In genomic region chr19:45667620-45668341, GRCh38 we compare ENCODE assay signal across 8 cellular contexts. TPM values are rescaled to one million over a fixed set of nuclear protein-coding genes. Genes with fewer than 3 reads are reported as not detected.
DNase-seq lines count a peak whose midpoint lies in the region; ATAC-seq, FAIRE-seq and TF ChIP-seq lines count a peak whose summit lies in the region.

GIPR (plus strand) TSS chr19:45668221; CDS start chr19:45669521, 1,300 bp downstream.

- DNase-seq in A549 (ENCODE audit: low read depth in 1 of 2, low spot score in 1 of 2) (peak; percentile 86 to 88), OCI-M1 (lab: John Stamatoyannopoulos, UW) (peak; percentile 77), fibroblast of villous mesenchyme (ENCODE audit: low read depth) (no peak), trophoblast cell (peak; percentile 86), NCI-H524 treated with DMSO at 0.1 percent for 48 hours (lab: John Stamatoyannopoulos, UW) (no peak), DMS153 (lab: John Stamatoyannopoulos, UW) (no peak)
- peak; percentile 42 for DNase-seq in activated T-cell treated with anti-CD3 and anti-CD28 coated beads, Interleukin-2, amount 50 U/mL, for 4 hours

- no peak for TF ChIP-seq CTCF in A549 (IDR thresholded peaks at IDR 0.05)
- TF ChIP-seq CTCF in fibroblast of villous mesenchyme (IDR thresholded peaks at IDR 0.05; ENCODE audit: insufficient read depth, low read depth, low read length) = no peak

- H3K4me2 ChIP-seq in A549 (peak within 1 kb of the TSS; percentile 100), trophoblast cell (ENCODE audit: low read length) (peak within 1 kb of the TSS; percentile 44)

- H3K4me3 ChIP-seq in A549 (peak within 1 kb of the TSS; percentile 46), fibroblast of villous mesenchyme (ENCODE audit: low read depth, low read length) (peak within 1 kb of the TSS; percentile 67), trophoblast cell (ENCODE audit: low read depth, low read length) (no peak within 1 kb of the TSS)

- H2BK120ac ChIP-seq in trophoblast cell (ENCODE audit: insufficient read depth, low read length, poor library complexity) = no peak within 1 kb of the TSS

- no peaks in the 10 kb centered on the region for H3K9me3 Mint-ChIP-seq in activated T-cell treated with anti-CD3 and anti-CD28 coated beads, Interleukin-2, amount 50 U/mL, for 4 hours

- peak; percentile 60 to 67 for ATAC-seq in A549
- ATAC-seq in activated T-cell treated with anti-CD3 and anti-CD28 coated beads, Interleukin-2, amount 50 U/mL, for 4 hours = peak; percentile 92 to 94

- peak within 1 kb of the TSS; percentile 24 for H2AFZ ChIP-seq in trophoblast cell (ENCODE audit: insufficient read depth, low read length, poor library complexity)

- peak within 1 kb of the TSS; percentile 65 to 81 for H3K27ac ChIP-seq in A549
- H3K27ac ChIP-seq in trophoblast cell (ENCODE audit: low read depth, low read length) = no peak within 1 kb of the TSS

- no peak for TF ChIP-seq POLR2A in A549 (IDR thresholded peaks at IDR 0.05; ENCODE audit: low read length)
- TF ChIP-seq POLR2A in GM19099 (IDR thresholded peaks at IDR 0.05; ENCODE audit: extremely low read depth, insufficient read length, low read depth) = peak; percentile 68

- H4K8ac ChIP-seq in trophoblast cell (ENCODE audit: low read depth, low read length) = peak within 1 kb of the TSS; percentile 11

- POLR2A ChIA-PET in A549 (lab: Yijun Ruan, JAX) = no interaction called here

- FAIRE-seq in A549 (lab: Jason Lieb, UNC) = no peak

- H3K18ac ChIP-seq in trophoblast cell (ENCODE audit: low read length) = no peak within 1 kb of the TSS

- peaks cover 2% of the 10 kb centered on the region for H3K79me1 ChIP-seq in trophoblast cell (ENCODE audit: low read length)

- peaks cover 16% of the 10 kb centered on the region for H3K27me3 ChIP-seq in trophoblast cell (ENCODE audit: insufficient read depth, low read length)

- H2AK5ac ChIP-seq in trophoblast cell (ENCODE audit: low read length) = peak within 1 kb of the TSS; percentile 11

- peak within 1 kb of the TSS; percentile 18 for H3K9ac ChIP-seq in trophoblast cell (ENCODE audit: low read length)

- no peak for TF ChIP-seq RAD21 in A549 (conservative IDR thresholded peaks at IDR 0.05 in 1 of 2, IDR thresholded peaks at IDR 0.05 in 1 of 2)

- no peaks in the 10 kb centered on the region for H3K36me3 Mint-ChIP-seq in activated T-cell treated with anti-CD3 and anti-CD28 coated beads, Interleukin-2, amount 50 U/mL, for 4 hours (ENCODE audit: insufficient read depth)

- no peak within 1 kb of the TSS for H3K4ac ChIP-seq in trophoblast cell (ENCODE audit: low read depth, low read length)

- H3K4me1 ChIP-seq in A549 = peaks cover 27% of the 10 kb centered on the region
- H3K4me1 ChIP-seq in trophoblast cell (ENCODE audit: control insufficient read depth in 1 of 2, insufficient read depth in 2 of 2, low read length in 2 of 2) = peaks cover 11 to 13% of the 10 kb centered on the region in 2 experiments

- no peak within 1 kb of the TSS for H4K12ac ChIP-seq in trophoblast cell (ENCODE audit: low read depth, low read length)

- H3K14ac ChIP-seq in trophoblast cell (ENCODE audit: low read length) = no peak within 1 kb of the TSS

- H2BK5ac ChIP-seq in trophoblast cell (ENCODE audit: low read depth, low read length, poor library complexity) = no peak within 1 kb of the TSS

- H2BK12ac ChIP-seq in trophoblast cell (ENCODE audit: low read length) = no peak within 1 kb of the TSS

- TF ChIP-seq EP300 in A549 (IDR thresholded peaks at IDR 0.05) = no peak

- peak within 1 kb of the TSS; percentile 14 for H3K23ac ChIP-seq in trophoblast cell (ENCODE audit: low read length)

- H4K91ac ChIP-seq in trophoblast cell (ENCODE audit: low read depth, low read length) = no peak within 1 kb of the TSS

- CTCF ChIA-PET in A549 (lab: Yijun Ruan, JAX) = interaction anchor here (1.6 to 9.3 kb wide), 8 partner anchors 10 to 61 kb away, joined by 4 to 90 read pairs (median 8); no protein-coding TSS in a partner anchor

- no peaks in the 10 kb centered on the region for H3K36me3 ChIP-seq in trophoblast cell (ENCODE audit: control insufficient read depth in 1 of 2, insufficient read depth in 2 of 2, low read length in 2 of 2)

- H3K9me3 ChIP-seq in A549 (no peaks in the 10 kb centered on the region), trophoblast cell (ENCODE audit: insufficient read depth, low read depth, low read length) (peaks cover 8% of the 10 kb centered on the region)

- peaks cover 21% of the 10 kb centered on the region for H3K27me3 Mint-ChIP-seq in activated T-cell treated with anti-CD3 and anti-CD28 coated beads, Interleukin-2, amount 50 U/mL, for 4 hours (ENCODE audit: low read depth)

- 12% methylated on average over 10 of the region's 15 CpGs for WGBS in A549 (ENCODE audit: missing lambda C conversion rate)
- no CpG with 5 or more reads among the region's 15 CpGs for WGBS in trophoblast cell (ENCODE audit: extremely low coverage, insufficient coverage, insufficient read length)

- peak within 1 kb of the TSS; percentile 80 for H3K4me3 Mint-ChIP-seq in activated T-cell treated with anti-CD3 and anti-CD28 coated beads, Interleukin-2, amount 50 U/mL, for 4 hours

- H3K4me1 Mint-ChIP-seq in activated T-cell treated with anti-CD3 and anti-CD28 coated beads, Interleukin-2, amount 50 U/mL, for 4 hours (ENCODE audit: low read depth) = peaks cover 32% of the 10 kb centered on the region

- no peaks in the 10 kb centered on the region for H3K79me2 ChIP-seq in trophoblast cell (ENCODE audit: control insufficient read depth, insufficient read depth, low read length, poor library complexity)

TF ChIP-seq in A549, 52 proteins besides CTCF, POLR2A, EP300 and RAD21:
- TF ChIP-seq HDAC2 (IDR thresholded peaks at IDR 0.05) = no peak
- no peak for TF ChIP-seq RNF2 (IDR thresholded peaks at IDR 0.05; ENCODE audit: borderline replicate concordance, low read depth)
- no peak for TF ChIP-seq FOSL2 (IDR thresholded peaks at IDR 0.05)
- TF ChIP-seq FOSL2 (CRISPR knock-in tag; IDR thresholded peaks at IDR 0.05) = peak; percentile 53; the same call in 1 of the 2 replicates
- no peak for TF ChIP-seq CEBPB (IDR thresholded peaks at IDR 0.05)
- TF ChIP-seq RFX5 (IDR thresholded peaks at IDR 0.05) = no peak
- no peak for TF ChIP-seq HOXB13 (CRISPR knock-in tag; IDR thresholded peaks at IDR 0.05; ENCODE audit: low read depth)
- TF ChIP-seq NFE2L2 (conservative IDR thresholded peaks at IDR 0.05; ENCODE audit: low read length) = 0 out of 2 replicates have a peak, but pooled peaks have one; percentile 29
- no peak for TF ChIP-seq JUNB (IDR thresholded peaks at IDR 0.05)

RNA-seq across cellular contexts. Expression of gene GIPR, which starts in this region (rescaled TPM):
- 0.83 and 1.2 TPM in 2 replicates for polyA plus RNA-seq in A549 (2011; rRNA removed)
- polyA plus RNA-seq in A549 (2012; cell fraction: cytosol; rRNA removed) = 0.42 and 0.57 TPM in 2 replicates
- polyA plus RNA-seq in A549 (2012; cell fraction: nucleus; rRNA removed) = 3.6 and 4.4 TPM in 2 replicates
- 0.96 to 1.6 TPM (median 1.4 TPM) in 3 replicates for polyA plus RNA-seq in A549 (2017; fragmentation: RNase III; extraction: RNeasy Plus Mini Kit Qiagen cat#74134 plus additional on column Dnase treatment)
- polyA minus RNA-seq in A549 (2011; rRNA and poly(A)+ RNA removed) = 2.0 and 2.6 TPM in 2 replicates
- 1 to 10 TPM in 2 of 3 donors, under 1 TPM in 1; 0.66 to 1.4 (median 1.0) TPM for total RNA-seq in activated T-cell treated with anti-CD3 and anti-CD28 coated beads, Interleukin-2, amount 50 U/mL, for 4 hours
- total RNA-seq in fibroblast of villous mesenchyme = 0.32 TPM in 1 of 2 replicates, not detected in the other
- polyA plus RNA-seq in trophoblast cell (2013) = 0.60 and 0.99 TPM in 2 replicates

Comparison
In these comparisons a context has a peak if more than half of its experiments do, and no peak if none do; other contexts are left out.
1. DNase-seq: peak in A549 (2 of 2), OCI-M1 (single experiment), activated T-cell treated with anti-CD3 and anti-CD28 coated beads, Interleukin-2, amount 50 U/mL, for 4 hours (single experiment) and trophoblast cell (2 of 2); none in fibroblast of villous mesenchyme (single experiment), NCI-H524 treated with DMSO at 0.1 percent for 48 hours (single experiment) and DMS153 (single experiment).